ENCODE assay signal across 8 cellular contexts in the genomic region with DNA sequence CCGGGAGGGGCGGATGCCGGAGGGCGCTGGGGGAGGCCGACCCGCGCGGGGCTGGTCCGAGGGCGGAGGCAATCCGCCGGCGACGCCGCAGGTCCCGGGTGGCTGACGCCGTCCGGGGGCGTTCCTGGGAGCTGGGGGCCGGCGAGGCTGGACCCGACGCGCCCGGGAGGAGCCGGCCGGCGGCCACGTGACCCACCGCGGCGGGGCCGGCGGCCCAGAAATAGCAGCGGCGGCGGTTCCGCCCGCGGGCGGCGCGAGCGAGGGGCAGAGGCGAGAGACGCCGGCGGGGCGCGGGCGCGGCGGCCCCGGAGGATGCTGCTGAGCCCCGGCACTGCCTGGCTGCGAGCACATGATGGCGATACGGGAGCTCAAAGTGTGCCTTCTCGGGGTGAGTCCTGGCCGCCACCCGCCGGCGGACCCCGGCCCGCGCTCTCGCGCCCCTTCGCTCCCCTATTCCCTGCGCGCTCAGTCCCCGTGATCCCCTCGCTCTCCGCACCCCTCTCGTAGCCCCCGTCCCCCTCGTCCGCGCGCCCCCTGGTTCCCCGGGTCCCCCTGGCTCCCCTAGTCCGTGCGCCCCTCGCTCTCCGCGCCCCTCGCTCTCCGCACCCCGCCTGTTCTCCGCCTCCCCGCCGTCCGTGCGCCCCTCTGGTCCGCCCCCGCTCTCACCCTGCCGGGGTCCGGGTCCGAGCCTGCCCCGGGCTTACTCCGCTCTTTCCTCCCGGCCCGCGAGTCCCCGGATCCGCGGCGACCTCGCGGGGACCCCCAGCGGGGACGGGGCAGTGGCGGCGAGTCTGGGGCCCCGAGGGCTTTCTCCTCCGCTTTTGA. TPM values are rescaled to one million over a fixed set of nuclear protein-coding genes. Genes with fewer than 3 reads are reported as not detected.
DNase-seq lines count a peak whose midpoint lies in the region; ATAC-seq and TF ChIP-seq lines count a peak whose summit lies in the region.

A gene with protein sequence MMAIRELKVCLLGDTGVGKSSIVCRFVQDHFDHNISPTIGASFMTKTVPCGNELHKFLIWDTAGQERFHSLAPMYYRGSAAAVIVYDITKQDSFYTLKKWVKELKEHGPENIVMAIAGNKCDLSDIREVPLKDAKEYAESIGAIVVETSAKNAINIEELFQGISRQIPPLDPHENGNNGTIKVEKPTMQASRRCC (plus strand): TSS at position 245 of the 825 bp plus-strand sequence. CDS start 105 bp downstream, at position 350.

- peak within 1 kb of the TSS; percentile 54 to 97 for H3K27ac ChIP-seq in lung (ENCODE audit: low read depth in 1 of 2, low read length in 1 of 2)

- TF ChIP-seq CTCF in lung (IDR thresholded peaks at IDR 0.05; ENCODE audit: control extremely low read depth, extremely low read depth) = no peak
- no peak for TF ChIP-seq CTCF in subcutaneous adipose tissue (IDR thresholded peaks at IDR 0.05; ENCODE audit: low read depth)

- in situ Hi-C loops in endometrial microvascular endothelial cells (cut with HindIII; ENCODE audit: inconsistent ontology term, low pct_unique_long_range_greater_than_20kb, low sequenced_read_pairs) = no loop called here

- WGBS in lung, 2 donors = 0 to 1% methylated on average over 59 to 117 of the region's 117 CpGs

- DNase-seq in stimulated activated CD8-positive, alpha-beta memory T cell treated with anti-CD3 and anti-CD28 coated beads, Interleukin-12 subunit alpha, Interleukin-12 subunit beta, amount 100 ng/mL, for 4 hours (ENCODE audit: low read depth) = peak; percentile 6
- no peak for DNase-seq in stimulated activated CD8-positive, alpha-beta memory T cell treated with anti-CD3 and anti-CD28 coated beads, Interleukin-4, amount 100 ng/mL, for 48 hours
- DNase-seq in lung (ENCODE audit: low spot score) = peak; percentile 76
- no peak for DNase-seq in NCI-H2029 treated with DMSO at 0.1 percent for 48 hours (lab: John Stamatoyannopoulos, UW)

- H3K4me1 ChIP-seq in lung (ENCODE audit: control insufficient read depth in 2 of 2, insufficient read depth in 2 of 2, low read length in 2 of 2) = peaks cover 0 to 8% of the 10 kb centered on the region in 2 donors

- peak within 1 kb of the TSS; percentile 80 for H3K4me3 ChIP-seq in lung

- no peaks in the 10 kb centered on the region for H3K27me3 ChIP-seq in lung (ENCODE audit: control insufficient read depth, insufficient read depth)

- ATAC-seq in HG02798 (IDR thresholded peaks at IDR 0.05; ENCODE audit: poor library complexity, unreplicated experiment) (peak; percentile 59), SK-N-SH treated with all-trans-retinoic acid at 6 μM for 48 hours (peak; percentile 80), lung (ENCODE audit: insufficient read depth, low FRiP score) (peak; percentile 87)

- H3K36me3 ChIP-seq in lung (ENCODE audit: control insufficient read depth in 2 of 2, insufficient read depth in 2 of 2, low read length in 2 of 2) = no peaks in the 10 kb centered on the region

- no peaks in the 10 kb centered on the region for H3K9me3 ChIP-seq in lung (ENCODE audit: control insufficient read depth in 2 of 2, insufficient read depth in 1 of 2, low read length in 1 of 2)

TF ChIP-seq in SK-N-SH treated with all-trans-retinoic acid at 6 μM for 48 hours, 23 proteins besides CTCF, POLR2A, EP300 and RAD21:
- TF ChIP-seq ESRRG (CRISPR knock-in tag; IDR thresholded peaks at IDR 0.05) (no peak), TCF4 (CRISPR knock-in tag; IDR thresholded peaks at IDR 0.05; ENCODE audit: borderline replicate concordance) (no peak), TOX (CRISPR knock-in tag; IDR thresholded peaks at IDR 0.05; ENCODE audit: borderline replicate concordance) (no peak), SNAI2 (CRISPR knock-in tag; IDR thresholded peaks at IDR 0.05) (no peak)
- TF ChIP-seq, protein P1, sequence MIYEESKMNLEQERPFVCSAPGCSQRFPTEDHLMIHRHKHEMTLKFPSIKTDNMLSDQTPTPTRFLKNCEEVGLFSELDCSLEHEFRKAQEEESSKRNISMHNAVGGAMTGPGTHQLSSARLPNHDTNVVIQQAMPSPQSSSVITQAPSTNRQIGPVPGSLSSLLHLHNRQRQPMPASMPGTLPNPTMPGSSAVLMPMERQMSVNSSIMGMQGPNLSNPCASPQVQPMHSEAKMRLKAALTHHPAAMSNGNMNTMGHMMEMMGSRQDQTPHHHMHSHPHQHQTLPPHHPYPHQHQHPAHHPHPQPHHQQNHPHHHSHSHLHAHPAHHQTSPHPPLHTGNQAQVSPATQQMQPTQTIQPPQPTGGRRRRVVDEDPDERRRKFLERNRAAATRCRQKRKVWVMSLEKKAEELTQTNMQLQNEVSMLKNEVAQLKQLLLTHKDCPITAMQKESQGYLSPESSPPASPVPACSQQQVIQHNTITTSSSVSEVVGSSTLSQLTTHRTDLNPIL (CRISPR knock-in tag; IDR thresholded peaks at IDR 0.05; ENCODE audit: low read depth) = no peak
TF ChIP-seq in SK-N-SH treated with all-trans-retinoic acid at 6 μM for 48 hours: peak in this region for 0.

RNA-seq across cellular contexts. Expression of the gene that starts here (rescaled TPM):
- total RNA-seq in endometrial microvascular endothelial cells (ENCODE audit: inconsistent ontology term) = 17.2 TPM
- 100 to 1,000 TPM in 1 of 2 donors, 10 to 100 TPM in 1; 32.1 to 114 TPM for total RNA-seq in lung
- polyA plus RNA-seq in lung = 10 to 100 TPM; 21.5 to 67.0 TPM
- 10 to 100 TPM; 24.5 to 91.6 (median 70.2) TPM for total RNA-seq in subcutaneous adipose tissue

Comparison
In these comparisons a context has a peak if more than half of its experiments do, and no peak if none do; other contexts are left out.
1. DNase-seq: peak in stimulated activated CD8-positive, alpha-beta memory T cell treated with anti-CD3 and anti-CD28 coated beads, Interleukin-12 subunit alpha, Interleukin-12 subunit beta, amount 100 ng/mL, for 4 hours (single experiment) and lung (single experiment); none in stimulated activated CD8-positive, alpha-beta memory T cell treated with anti-CD3 and anti-CD28 coated beads, Interleukin-4, amount 100 ng/mL, for 48 hours (single experiment) and NCI-H2029 treated with DMSO at 0.1 percent for 48 hours (single experiment).
2. Peak in every context shown above with its lines, with median percentiles within 50 percentile points of each other: ATAC-seq.